Comparison of ENCODE assay signal across 2 cellular contexts in the genomic region with DNA sequence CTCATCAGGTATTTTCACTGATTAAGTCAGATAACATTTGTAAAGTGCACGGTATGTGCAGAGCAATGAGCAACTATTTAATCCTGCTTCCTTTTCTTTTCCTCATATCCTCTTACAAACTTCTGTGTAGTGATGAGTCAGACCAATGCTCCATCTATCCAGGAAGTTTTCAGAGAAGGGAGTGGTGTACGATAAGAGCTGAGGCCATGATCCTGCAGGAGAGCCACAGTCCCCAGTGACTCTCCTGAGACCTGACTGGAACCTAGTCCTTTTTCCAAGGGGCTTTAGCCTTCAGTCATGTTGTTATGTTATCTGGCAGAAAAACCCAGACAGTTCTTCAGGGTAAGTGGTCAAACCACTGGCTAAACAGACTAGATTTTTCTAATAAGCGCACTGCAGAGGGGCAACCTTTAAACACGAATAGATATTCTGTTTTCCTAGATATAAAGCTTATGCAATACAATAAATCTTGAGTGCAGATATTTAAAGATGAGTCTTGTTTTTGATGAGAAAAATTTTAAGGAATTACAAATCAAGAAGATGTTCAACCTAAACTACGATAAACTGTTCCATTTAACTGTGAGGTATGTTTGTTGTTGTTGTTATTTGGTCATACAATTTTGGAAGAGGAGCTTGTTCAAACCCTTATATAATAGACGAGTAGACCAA.
A peak's percentile ranks its signal among the peaks of the same experiment; 100 is the strongest.
TF ChIP-seq lines count a peak whose summit lies in the region.

No MANE protein-coding gene starts in this region.

TF ChIP-seq in HCT116, 20 proteins besides CTCF, POLR2A, EP300 and RAD21 (continued from another document):
- TF ChIP-seq, protein P1, sequence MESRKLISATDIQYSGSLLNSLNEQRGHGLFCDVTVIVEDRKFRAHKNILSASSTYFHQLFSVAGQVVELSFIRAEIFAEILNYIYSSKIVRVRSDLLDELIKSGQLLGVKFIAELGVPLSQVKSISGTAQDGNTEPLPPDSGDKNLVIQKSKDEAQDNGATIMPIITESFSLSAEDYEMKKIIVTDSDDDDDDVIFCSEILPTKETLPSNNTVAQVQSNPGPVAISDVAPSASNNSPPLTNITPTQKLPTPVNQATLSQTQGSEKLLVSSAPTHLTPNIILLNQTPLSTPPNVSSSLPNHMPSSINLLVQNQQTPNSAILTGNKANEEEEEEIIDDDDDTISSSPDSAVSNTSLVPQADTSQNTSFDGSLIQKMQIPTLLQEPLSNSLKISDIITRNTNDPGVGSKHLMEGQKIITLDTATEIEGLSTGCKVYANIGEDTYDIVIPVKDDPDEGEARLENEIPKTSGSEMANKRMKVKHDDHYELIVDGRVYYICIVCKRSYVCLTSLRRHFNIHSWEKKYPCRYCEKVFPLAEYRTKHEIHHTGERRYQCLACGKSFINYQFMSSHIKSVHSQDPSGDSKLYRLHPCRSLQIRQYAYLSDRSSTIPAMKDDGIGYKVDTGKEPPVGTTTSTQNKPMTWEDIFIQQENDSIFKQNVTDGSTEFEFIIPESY (IDR thresholded peaks at IDR 0.05; ENCODE audit: extremely low read depth, insufficient replicate concordance, low read length), result no peak
- no peak for TF ChIP-seq TCF7L2 (IDR thresholded peaks at IDR 0.05; ENCODE audit: borderline replicate concordance, extremely low read depth, insufficient read depth, insufficient read length)
- peak; percentile 80; the same call in 1 of the 2 replicates for TF ChIP-seq CBX3 (IDR thresholded peaks at IDR 0.05; ENCODE audit: low read depth)
- peak; percentile 62 for TF ChIP-seq SP1 (IDR thresholded peaks at IDR 0.05; ENCODE audit: low read depth)
- TF ChIP-seq CEBPB (IDR thresholded peaks at IDR 0.05; ENCODE audit: low read depth), result no peak
- TF ChIP-seq ZFX (IDR thresholded peaks at IDR 0.05), result no peak
- TF ChIP-seq, protein P2, sequence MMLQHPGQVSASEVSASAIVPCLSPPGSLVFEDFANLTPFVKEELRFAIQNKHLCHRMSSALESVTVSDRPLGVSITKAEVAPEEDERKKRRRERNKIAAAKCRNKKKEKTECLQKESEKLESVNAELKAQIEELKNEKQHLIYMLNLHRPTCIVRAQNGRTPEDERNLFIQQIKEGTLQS (IDR thresholded peaks at IDR 0.05), result 0 out of 2 replicates have a peak, but pooled peaks have one; percentile 3
- TF ChIP-seq, protein P3, sequence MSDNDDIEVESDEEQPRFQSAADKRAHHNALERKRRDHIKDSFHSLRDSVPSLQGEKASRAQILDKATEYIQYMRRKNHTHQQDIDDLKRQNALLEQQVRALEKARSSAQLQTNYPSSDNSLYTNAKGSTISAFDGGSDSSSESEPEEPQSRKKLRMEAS (IDR thresholded peaks at IDR 0.05), result no peak
- TF ChIP-seq, protein P4, sequence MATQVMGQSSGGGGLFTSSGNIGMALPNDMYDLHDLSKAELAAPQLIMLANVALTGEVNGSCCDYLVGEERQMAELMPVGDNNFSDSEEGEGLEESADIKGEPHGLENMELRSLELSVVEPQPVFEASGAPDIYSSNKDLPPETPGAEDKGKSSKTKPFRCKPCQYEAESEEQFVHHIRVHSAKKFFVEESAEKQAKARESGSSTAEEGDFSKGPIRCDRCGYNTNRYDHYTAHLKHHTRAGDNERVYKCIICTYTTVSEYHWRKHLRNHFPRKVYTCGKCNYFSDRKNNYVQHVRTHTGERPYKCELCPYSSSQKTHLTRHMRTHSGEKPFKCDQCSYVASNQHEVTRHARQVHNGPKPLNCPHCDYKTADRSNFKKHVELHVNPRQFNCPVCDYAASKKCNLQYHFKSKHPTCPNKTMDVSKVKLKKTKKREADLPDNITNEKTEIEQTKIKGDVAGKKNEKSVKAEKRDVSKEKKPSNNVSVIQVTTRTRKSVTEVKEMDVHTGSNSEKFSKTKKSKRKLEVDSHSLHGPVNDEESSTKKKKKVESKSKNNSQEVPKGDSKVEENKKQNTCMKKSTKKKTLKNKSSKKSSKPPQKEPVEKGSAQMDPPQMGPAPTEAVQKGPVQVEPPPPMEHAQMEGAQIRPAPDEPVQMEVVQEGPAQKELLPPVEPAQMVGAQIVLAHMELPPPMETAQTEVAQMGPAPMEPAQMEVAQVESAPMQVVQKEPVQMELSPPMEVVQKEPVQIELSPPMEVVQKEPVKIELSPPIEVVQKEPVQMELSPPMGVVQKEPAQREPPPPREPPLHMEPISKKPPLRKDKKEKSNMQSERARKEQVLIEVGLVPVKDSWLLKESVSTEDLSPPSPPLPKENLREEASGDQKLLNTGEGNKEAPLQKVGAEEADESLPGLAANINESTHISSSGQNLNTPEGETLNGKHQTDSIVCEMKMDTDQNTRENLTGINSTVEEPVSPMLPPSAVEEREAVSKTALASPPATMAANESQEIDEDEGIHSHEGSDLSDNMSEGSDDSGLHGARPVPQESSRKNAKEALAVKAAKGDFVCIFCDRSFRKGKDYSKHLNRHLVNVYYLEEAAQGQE (IDR thresholded peaks at IDR 0.05; ENCODE audit: low read depth), result no peak
- TF ChIP-seq ELF1 (IDR thresholded peaks at IDR 0.05; ENCODE audit: borderline replicate concordance, low read depth), result peak; percentile 12; the same call in 1 of the 2 replicates
- TF ChIP-seq POLR2AphosphoS5 (IDR thresholded peaks at IDR 0.05; ENCODE audit: low read depth, low read length), result peak; percentile 25; the same call in 1 of the 2 replicates
- TF ChIP-seq SRF (IDR thresholded peaks at IDR 0.05; ENCODE audit: low read depth), result no peak

TF ChIP-seq in SK-N-SH, 30 proteins besides CTCF, POLR2A, EP300 and RAD21 (continued from another document):
- TF ChIP-seq, protein P4 (IDR thresholded peaks at IDR 0.05; ENCODE audit: low read depth, low read length), result no peak
- TF ChIP-seq ELF1 (IDR thresholded peaks at IDR 0.05) (peak; percentile 62; the same call in 1 of the 2 replicates), JUND (IDR thresholded peaks at IDR 0.05) (peak; percentile 69), FOXM1 (IDR thresholded peaks at IDR 0.05; ENCODE audit: low read depth) (no peak), CHD2 (IDR thresholded peaks at IDR 0.05; ENCODE audit: low read length, partially characterized antibody) (no peak), YY1 (IDR thresholded peaks at IDR 0.05; ENCODE audit: low read depth) (no peak), GATA2 (CRISPR knock-in tag; IDR thresholded peaks at IDR 0.05) (no peak), SIN3A (IDR thresholded peaks at IDR 0.05; ENCODE audit: borderline replicate concordance, low read depth, low read length) (no peak), MXI1 (IDR thresholded peaks at IDR 0.05; ENCODE audit: low read depth, low read length) (no peak), POLR2AphosphoS5 (IDR thresholded peaks at IDR 0.05; ENCODE audit: low read depth, low read length) (peak; percentile 12), RCOR1 (IDR thresholded peaks at IDR 0.05; ENCODE audit: low read length) (no peak), NRF1 (IDR thresholded peaks at IDR 0.05; ENCODE audit: low read depth, low read length) (no peak), TEAD4 (IDR thresholded peaks at IDR 0.05; ENCODE audit: borderline replicate concordance, insufficient read depth) (peak; percentile 33; the same call in 1 of the 2 replicates), EZH2phosphoT487 (IDR thresholded peaks at IDR 0.05; ENCODE audit: borderline replicate concordance, low read depth) (no peak), GABPA (IDR thresholded peaks at IDR 0.05; ENCODE audit: low read depth) (peak; percentile 18; the same call in 1 of the 2 replicates), FOXJ3 (CRISPR knock-in tag; IDR thresholded peaks at IDR 0.05) (no peak), SMC3 (IDR thresholded peaks at IDR 0.05; ENCODE audit: low read depth, low read length) (no peak), TAF1 (IDR thresholded peaks at IDR 0.05; ENCODE audit: borderline replicate concordance, low read depth, low read length) (peak; percentile 54; the same call in 1 of the 2 replicates), TCF12 (IDR thresholded peaks at IDR 0.05) (peak; percentile 41), FOSL2 (IDR thresholded peaks at IDR 0.05; ENCODE audit: borderline replicate concordance, low read depth) (peak; percentile 87)
- TF ChIP-seq, protein P5, sequence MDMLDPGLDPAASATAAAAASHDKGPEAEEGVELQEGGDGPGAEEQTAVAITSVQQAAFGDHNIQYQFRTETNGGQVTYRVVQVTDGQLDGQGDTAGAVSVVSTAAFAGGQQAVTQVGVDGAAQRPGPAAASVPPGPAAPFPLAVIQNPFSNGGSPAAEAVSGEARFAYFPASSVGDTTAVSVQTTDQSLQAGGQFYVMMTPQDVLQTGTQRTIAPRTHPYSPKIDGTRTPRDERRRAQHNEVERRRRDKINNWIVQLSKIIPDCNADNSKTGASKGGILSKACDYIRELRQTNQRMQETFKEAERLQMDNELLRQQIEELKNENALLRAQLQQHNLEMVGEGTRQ (IDR thresholded peaks at IDR 0.05; ENCODE audit: borderline replicate concordance, low read depth, low read length), result no peak
- TF ChIP-seq, protein P6, sequence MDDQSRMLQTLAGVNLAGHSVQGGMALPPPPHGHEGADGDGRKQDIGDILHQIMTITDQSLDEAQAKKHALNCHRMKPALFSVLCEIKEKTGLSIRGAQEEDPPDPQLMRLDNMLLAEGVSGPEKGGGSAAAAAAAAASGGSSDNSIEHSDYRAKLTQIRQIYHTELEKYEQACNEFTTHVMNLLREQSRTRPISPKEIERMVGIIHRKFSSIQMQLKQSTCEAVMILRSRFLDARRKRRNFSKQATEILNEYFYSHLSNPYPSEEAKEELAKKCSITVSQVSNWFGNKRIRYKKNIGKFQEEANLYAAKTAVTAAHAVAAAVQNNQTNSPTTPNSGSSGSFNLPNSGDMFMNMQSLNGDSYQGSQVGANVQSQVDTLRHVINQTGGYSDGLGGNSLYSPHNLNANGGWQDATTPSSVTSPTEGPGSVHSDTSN (IDR thresholded peaks at IDR 0.05), result peak; percentile 34; the same call in 1 of the 2 replicates
- TF ChIP-seq, protein P7, sequence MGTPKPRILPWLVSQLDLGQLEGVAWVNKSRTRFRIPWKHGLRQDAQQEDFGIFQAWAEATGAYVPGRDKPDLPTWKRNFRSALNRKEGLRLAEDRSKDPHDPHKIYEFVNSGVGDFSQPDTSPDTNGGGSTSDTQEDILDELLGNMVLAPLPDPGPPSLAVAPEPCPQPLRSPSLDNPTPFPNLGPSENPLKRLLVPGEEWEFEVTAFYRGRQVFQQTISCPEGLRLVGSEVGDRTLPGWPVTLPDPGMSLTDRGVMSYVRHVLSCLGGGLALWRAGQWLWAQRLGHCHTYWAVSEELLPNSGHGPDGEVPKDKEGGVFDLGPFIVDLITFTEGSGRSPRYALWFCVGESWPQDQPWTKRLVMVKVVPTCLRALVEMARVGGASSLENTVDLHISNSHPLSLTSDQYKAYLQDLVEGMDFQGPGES (IDR thresholded peaks at IDR 0.05; ENCODE audit: low read depth, low read length), result no peak
- TF ChIP-seq, protein P1 (IDR thresholded peaks at IDR 0.05; ENCODE audit: borderline replicate concordance, low read depth), result no peak
- TF ChIP-seq, protein P8, sequence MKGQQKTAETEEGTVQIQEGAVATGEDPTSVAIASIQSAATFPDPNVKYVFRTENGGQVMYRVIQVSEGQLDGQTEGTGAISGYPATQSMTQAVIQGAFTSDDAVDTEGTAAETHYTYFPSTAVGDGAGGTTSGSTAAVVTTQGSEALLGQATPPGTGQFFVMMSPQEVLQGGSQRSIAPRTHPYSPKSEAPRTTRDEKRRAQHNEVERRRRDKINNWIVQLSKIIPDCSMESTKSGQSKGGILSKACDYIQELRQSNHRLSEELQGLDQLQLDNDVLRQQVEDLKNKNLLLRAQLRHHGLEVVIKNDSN (IDR thresholded peaks at IDR 0.05; ENCODE audit: borderline replicate concordance, low read depth), result no peak
- TF ChIP-seq, protein P3 (IDR thresholded peaks at IDR 0.05; ENCODE audit: low read depth), result no peak
